Comparison of ENCODE assay signal across 22 cellular contexts in the genomic region with DNA sequence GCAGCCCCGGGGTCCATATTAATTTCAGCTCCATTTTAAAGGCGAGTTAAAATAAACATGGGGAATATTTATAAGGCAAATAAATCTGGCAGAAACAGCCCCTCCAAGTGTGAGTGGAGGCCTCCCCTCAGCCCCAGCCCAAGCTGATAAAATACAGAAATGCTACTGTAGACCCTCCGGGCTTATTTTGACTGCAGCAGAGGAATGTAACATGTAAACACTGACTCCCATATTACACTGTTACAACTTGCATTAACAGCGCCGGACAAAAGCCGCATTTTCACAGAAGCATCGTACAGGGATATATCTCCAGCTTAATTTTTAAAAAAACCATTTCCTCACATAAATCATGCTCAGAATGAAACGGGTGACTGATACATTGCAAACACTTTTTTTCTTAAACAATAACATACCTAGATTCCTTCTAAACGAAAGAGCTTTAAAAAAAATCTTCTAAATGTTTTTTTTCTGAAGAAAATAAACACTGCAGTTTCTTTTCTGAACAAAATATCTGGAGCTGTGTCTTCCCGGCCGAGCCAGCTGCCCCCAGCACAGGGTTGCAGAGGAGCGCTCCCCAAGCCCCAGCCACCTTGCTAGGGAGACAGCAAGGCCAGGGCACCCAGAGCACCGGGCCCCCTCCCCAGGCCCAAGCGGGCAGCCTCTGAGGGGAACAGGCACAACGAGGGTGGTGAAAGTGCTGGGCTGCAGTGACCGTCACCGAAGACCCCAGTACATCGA. TPM values are rescaled to one million over a fixed set of nuclear protein-coding genes. Genes with fewer than 3 reads are reported as not detected.
DNase-seq lines count a peak whose midpoint lies in the region; ATAC-seq and FAIRE-seq lines count a peak whose summit lies in the region.
"Had no signal": no experiment of that assay in that cellular context is flagged by ENCODE, and none has a peak within 500 bp of the region (broad histone marks: within the 10 kb centered on the region; RNA-seq: fewer than 3 reads in every experiment).

No MANE protein-coding gene starts in this region.

- H3K9me3 ChIP-seq in NT2/D1 (ENCODE audit: insufficient read depth, low read length) (no peaks in the 10 kb centered on the region), neuronal stem cell (replicated peaks in 1 of 2; ENCODE audit: control insufficient read depth in 2 of 2, insufficient read depth in 1 of 2, low read depth in 1 of 2, low read length in 2 of 2) (no peaks in the 10 kb centered on the region)
- H3K9me3 ChIP-seq: BLaER1, SJCRH30 had no signal

- H3K9ac ChIP-seq in NT2/D1 (ENCODE audit: insufficient read length, low read depth) (peak overlapping the region; percentile 21), neuronal stem cell (ENCODE audit: low read depth, low read length, poor library complexity) (no peak overlapping the region)
- H3K9ac ChIP-seq: BLaER1, GM23248 had no signal

- DNase-seq in NT2/D1 (ENCODE audit: low read depth, low spot score) (no peak), neuronal stem cell (ENCODE audit: low spot score) (no peak), DMS 273 (lab: John Stamatoyannopoulos, UW; ENCODE audit: unreplicated experiment) (no peak), ecto neural progenitor cell (ENCODE audit: low spot score) (no peak)
- DNase-seq: CD4-positive, alpha-beta T cell; COR-L47; DMS 273 treated with DMSO at 0.1 percent for 48 hours; DMS79 treated with DMSO at 0.1 percent for 48 hours; GM23248; MM.1S; NCI-H1092; NCI-H1436 treated with DMSO at 0.1 percent for 48 hours; NCI-H1930; NCI-H226; OCI-M1; SJCRH30 had no signal

- H3K4me1 ChIP-seq in NT2/D1 (ENCODE audit: insufficient read depth, insufficient read length) (peaks cover 16% of the 10 kb centered on the region), neuronal stem cell (ENCODE audit: control insufficient read depth in 2 of 2, insufficient read depth in 1 of 2, low read depth in 1 of 2, low read length in 2 of 2) (peaks cover 21 to 32% of the 10 kb centered on the region in 2 donors)

- H2BK12ac ChIP-seq in neuronal stem cell (ENCODE audit: low read length) = no peak overlapping the region

- peak overlapping the region; percentile 2 for H2AK5ac ChIP-seq in neuronal stem cell (ENCODE audit: low read depth, low read length)

- H2BK120ac ChIP-seq in neuronal stem cell (ENCODE audit: low read depth, low read length) = peak overlapping the region; percentile 22

- peak overlapping the region; percentile 58 for H4K91ac ChIP-seq in neuronal stem cell (ENCODE audit: low read depth, low read length, poor library complexity)

- no peak for ATAC-seq in HG02678 (IDR thresholded peaks at IDR 0.05; ENCODE audit: unreplicated experiment)
- ATAC-seq in HG03045 (IDR thresholded peaks at IDR 0.05; ENCODE audit: unreplicated experiment) = no peak
- ATAC-seq: GM12878 had no signal

- H3K27ac ChIP-seq in neuronal stem cell (replicated peaks; ENCODE audit: low read length) = no peak overlapping the region
- H3K27ac ChIP-seq: BLaER1, GM23248, SJCRH30 had no signal

- H2BK15ac ChIP-seq in neuronal stem cell (ENCODE audit: low read length) = no peak overlapping the region

- H3K4ac ChIP-seq in neuronal stem cell (ENCODE audit: low read length) = no peak overlapping the region

- peaks cover 5% of the 10 kb centered on the region for H3K79me1 ChIP-seq in neuronal stem cell (ENCODE audit: low read depth, low read length)

- peak; percentile 12 for FAIRE-seq in endometrium (lab: Jason Lieb, UNC)
- FAIRE-seq: GM12878, RCC 7860 had no signal

- H3K27me3 ChIP-seq in NT2/D1 (ENCODE audit: insufficient read depth, insufficient read length) = no peaks in the 10 kb centered on the region
- H3K27me3 ChIP-seq in neuronal stem cell (ENCODE audit: control insufficient read depth in 3 of 3, insufficient read depth in 3 of 3, low read depth in 1 of 3, low read length in 3 of 3) = peaks cover 0 to 9% (median 3%) of the 10 kb centered on the region in 3 experiments
- H3K27me3 ChIP-seq: BLaER1, SJCRH30 had no signal

- H3K4me3 ChIP-seq in NT2/D1 (ENCODE audit: insufficient read length, low read depth) (no peak overlapping the region), neuronal stem cell (ENCODE audit: low read length in 2 of 2) (no peak overlapping the region)
- H3K4me3 ChIP-seq: BLaER1, GM12878, GM23248, SJCRH30 had no signal

- H4K8ac ChIP-seq in neuronal stem cell (ENCODE audit: low read depth, low read length) = no peak overlapping the region

- peaks cover 5% of the 10 kb centered on the region for H3K36me3 ChIP-seq in NT2/D1 (ENCODE audit: insufficient read depth, insufficient read length, low read length)
- peaks cover 0 to 1% of the 10 kb centered on the region in 2 donors for H3K36me3 ChIP-seq in neuronal stem cell (replicated peaks in 1 of 2; ENCODE audit: control insufficient read depth in 2 of 2, insufficient read depth in 2 of 2, low read length in 2 of 2)
- H3K36me3 ChIP-seq: SJCRH30 had no signal

- no CpG with 5 or more reads among the region's 18 CpGs for WGBS in neuronal stem cell (ENCODE audit: extremely low coverage in 2 of 2, insufficient read length in 2 of 2, insufficient replicate concordance in 1 of 2), 2 donors

- H3K23ac ChIP-seq in neuronal stem cell (ENCODE audit: low read depth, low read length, poor library complexity) = peak overlapping the region; percentile 53

- H3K4me2 ChIP-seq in neuronal stem cell (ENCODE audit: insufficient read depth, low read length, poor library complexity, severe bottlenecking) = no peak overlapping the region
- H3K4me2 ChIP-seq: BLaER1 had no signal

- no peak overlapping the region for H3K14ac ChIP-seq in neuronal stem cell (ENCODE audit: low read length)

- no peak overlapping the region for H2BK5ac ChIP-seq in neuronal stem cell (ENCODE audit: low read length)

- H3K18ac ChIP-seq in neuronal stem cell (ENCODE audit: low read length) = peak overlapping the region; percentile 87

- H2AFZ ChIP-seq in neuronal stem cell (ENCODE audit: low read length) = peak overlapping the region; percentile 43
- H2AFZ ChIP-seq: GM23248 had no signal

RNA-seq across cellular contexts. Expression of a gene that starts 36.5 kb away (rescaled TPM):
- 7.3 TPM for polyA plus RNA-seq in neuronal stem cell (2013, experiment 1 of 2)
- polyA plus RNA-seq in neuronal stem cell (2013, experiment 2 of 2) = 6.4 TPM

RNA-seq across cellular contexts. Expression of a gene that starts 36.6 kb away (rescaled TPM):
- 16.7 TPM for polyA plus RNA-seq in neuronal stem cell (2013, experiment 1 of 2)
- polyA plus RNA-seq in neuronal stem cell (2013, experiment 2 of 2) = 17.7 TPM

RNA-seq across cellular contexts. Expression of a gene that starts 50.4 kb away (rescaled TPM):
- 7.9 TPM for polyA plus RNA-seq in neuronal stem cell (2013, experiment 1 of 2)
- polyA plus RNA-seq in neuronal stem cell (2013, experiment 2 of 2) = 8.3 TPM

RNA-seq across cellular contexts. Expression of a gene that starts 50.4 kb away (rescaled TPM):
- polyA plus RNA-seq in neuronal stem cell (2013, experiment 1 of 2) = 9.7 TPM
- 10.2 TPM for polyA plus RNA-seq in neuronal stem cell (2013, experiment 2 of 2)
